15 cellular contexts compared by ENCODE assay signal in genomic region chr12:102602549-102602948, GRCh38.
DNase-seq lines count a peak whose midpoint lies in the region; ATAC-seq lines count a peak whose summit lies in the region.
"Had no signal": no experiment of that assay in that cellular context is flagged by ENCODE, and none has a peak within 500 bp of the region (broad histone marks: within the 10 kb centered on the region; RNA-seq: fewer than 3 reads in every experiment).

No MANE protein-coding gene starts in this region.

- DNase-seq in brain pericyte (ENCODE audit: low read depth, low spot score), result peak; percentile 1
- peak; percentile 4 for DNase-seq in myocyte (ENCODE audit: low read depth)
- no peak for DNase-seq in sciatic nerve (ENCODE audit: low spot score)
- DNase-seq in NCI-H1417 treated with DMSO at 0.1 percent for 48 hours (lab: John Stamatoyannopoulos, UW), result no peak
- DNase-seq: C1 segment of cervical spinal cord; Calu3; CD4-positive, alpha-beta memory T cell; COR-L47; DMS53; DMS79 treated with DMSO at 0.1 percent for 48 hours; GM23248; H7; HCEC 1CT had no signal

- peak; percentile 78 for ATAC-seq in sciatic nerve
- no peak for ATAC-seq in HG02981 (IDR thresholded peaks at IDR 0.05; ENCODE audit: unreplicated experiment)
- ATAC-seq in HG03108 (IDR thresholded peaks at IDR 0.05; ENCODE audit: unreplicated experiment), result no peak

- intact Hi-C loops in sciatic nerve (cut with DNase I), result no loop called here

Comparison
In these comparisons a context has a peak if more than half of its experiments do, and no peak if none do; other contexts are left out.
1. DNase-seq: peak in brain pericyte (single experiment) and myocyte (single experiment); none in sciatic nerve (single experiment) and NCI-H1417 treated with DMSO at 0.1 percent for 48 hours (single experiment).